20 cellular contexts compared by ENCODE assay signal in genomic region chr12:133201888-133202287, GRCh38. TPM values are rescaled to one million over a fixed set of nuclear protein-coding genes. Genes with fewer than 3 reads are reported as not detected.
DNase-seq lines count a peak whose midpoint lies in the region; ATAC-seq, FAIRE-seq and TF ChIP-seq lines count a peak whose summit lies in the region.
"Had no signal": no experiment of that assay in that cellular context is flagged by ENCODE, and none has a peak within 500 bp of the region (broad histone marks: within the 10 kb centered on the region; RNA-seq: fewer than 3 reads in every experiment).

No MANE protein-coding gene starts in this region.

- no peak for DNase-seq in CD4-positive, CD25-positive, alpha-beta regulatory T cell
- DNase-seq in Karpas-422: no peak
- no peak for DNase-seq in endothelial cell (ENCODE audit: low spot score)
- no peak for DNase-seq in progenitor cell of endocrine pancreas (ENCODE audit: low spot score, unreplicated experiment)
- no peak for DNase-seq in Ammon's horn (ENCODE audit: low spot score)
- no peak for DNase-seq in GM12892 (ENCODE audit: insufficient read length)
- no peak for DNase-seq in stimulated activated CD4-positive, alpha-beta T cell treated with anti-CD3 and anti-CD28 coated beads, Interleukin-1b, Interleukin-23, amount 100 ng/mL, for 48 hours
- no peak for DNase-seq in NCI-H1436 treated with DMSO at 0.1 percent for 48 hours (lab: John Stamatoyannopoulos, UW)
- DNase-seq: GF-D8, NCI-H1694 treated with DMSO at 0.1 percent for 48 hours, NCI-H2081 treated with DMSO at 0.1 percent for 48 hours, NCI-H446, NCI-H526, SHP77 had no signal

- TF ChIP-seq POLR2A in GM12892 (IDR thresholded peaks at IDR 0.05; ENCODE audit: low read depth, low read length): no peak

- TF ChIP-seq CTCF in endothelial cell (IDR thresholded peaks at IDR 0.05; ENCODE audit: unreplicated experiment) (no peak), progenitor cell of endocrine pancreas (IDR thresholded peaks at IDR 0.05; ENCODE audit: unreplicated experiment) (no peak)

- H3K79me2 ChIP-seq in Karpas-422 (ENCODE audit: low read length): no peaks in the 10 kb centered on the region

- H3K4me3 Mint-ChIP-seq in CD4-positive, CD25-positive, alpha-beta regulatory T cell: no peak overlapping the region
- peak overlapping the region; percentile 83 for H3K4me3 Mint-ChIP-seq in endothelial cell (ENCODE audit: unreplicated experiment)
- no peak overlapping the region for H3K4me3 Mint-ChIP-seq in progenitor cell of endocrine pancreas (ENCODE audit: low read depth)
- H3K4me3 Mint-ChIP-seq: CD14-positive monocyte had no signal

- H3K4me1 ChIP-seq in CD4-positive, CD25-positive, alpha-beta regulatory T cell (ENCODE audit: control insufficient read depth, insufficient read depth, low read length, poor library complexity, severe bottlenecking): no peaks in the 10 kb centered on the region
- H3K4me1 ChIP-seq in Karpas-422 (ENCODE audit: low read length): no peaks in the 10 kb centered on the region

- no peaks in the 10 kb centered on the region for H3K27me3 ChIP-seq in CD4-positive, CD25-positive, alpha-beta regulatory T cell (ENCODE audit: control insufficient read depth, insufficient read depth, low read length)
- no peaks in the 10 kb centered on the region for H3K27me3 ChIP-seq in Karpas-422 (ENCODE audit: low read length)

- H3K9me3 ChIP-seq in CD4-positive, CD25-positive, alpha-beta regulatory T cell (ENCODE audit: control insufficient read depth in 2 of 2, low read length in 2 of 2): peaks cover 70 to 72% of the 10 kb centered on the region in 2 experiments
- H3K9me3 ChIP-seq in Karpas-422 (ENCODE audit: low read length): peaks cover 62% of the 10 kb centered on the region

- ATAC-seq in CD4-positive, CD25-positive, alpha-beta regulatory T cell (ENCODE audit: low read depth in 2 of 2): no peak

- H3K36me3 ChIP-seq in CD4-positive, CD25-positive, alpha-beta regulatory T cell (ENCODE audit: control insufficient read depth, insufficient read depth, low read length): peaks cover 30% of the 10 kb centered on the region
- H3K36me3 ChIP-seq in Karpas-422 (ENCODE audit: insufficient read depth, low read length): peaks cover 41% of the 10 kb centered on the region

- FAIRE-seq in GM12892 (lab: Jason Lieb, UNC): no peak
- FAIRE-seq: D721Med had no signal

- H3K9me3 Mint-ChIP-seq in CD4-positive, CD25-positive, alpha-beta regulatory T cell: peaks cover 0 to 74% (median 31%) of the 10 kb centered on the region in 7 donors
- peaks cover 65% of the 10 kb centered on the region for H3K9me3 Mint-ChIP-seq in endothelial cell (ENCODE audit: unreplicated experiment)
- peaks cover 59% of the 10 kb centered on the region for H3K9me3 Mint-ChIP-seq in progenitor cell of endocrine pancreas (ENCODE audit: low read depth)

- peaks cover 40% of the 10 kb centered on the region for H3K36me3 Mint-ChIP-seq in CD4-positive, CD25-positive, alpha-beta regulatory T cell
- H3K36me3 Mint-ChIP-seq in endothelial cell (ENCODE audit: low read depth, unreplicated experiment) (peaks cover 67% of the 10 kb centered on the region), progenitor cell of endocrine pancreas (ENCODE audit: insufficient read depth) (peaks cover 76% of the 10 kb centered on the region)

- H3K4me3 ChIP-seq in CD4-positive, CD25-positive, alpha-beta regulatory T cell (ENCODE audit: low read depth, low read length): peak overlapping the region; percentile 28
- H3K4me3 ChIP-seq in Karpas-422 (ENCODE audit: low read length): peak overlapping the region; percentile 8; the same call in 1 of the 2 replicates

- H4K20me1 ChIP-seq in Karpas-422 (ENCODE audit: insufficient read depth, low read depth, low read length): no peaks in the 10 kb centered on the region

- H3K4me2 ChIP-seq in Karpas-422 (ENCODE audit: low read depth, low read length, poor library complexity, severe bottlenecking): no peak overlapping the region
- H3K4me2 ChIP-seq: KMS-11 had no signal

- H3K4me1 Mint-ChIP-seq in CD4-positive, CD25-positive, alpha-beta regulatory T cell: peaks cover 0 to 2% (median 0%) of the 10 kb centered on the region in 4 donors
- H3K4me1 Mint-ChIP-seq in endothelial cell (ENCODE audit: unreplicated experiment): no peaks in the 10 kb centered on the region
- no peaks in the 10 kb centered on the region for H3K4me1 Mint-ChIP-seq in progenitor cell of endocrine pancreas (ENCODE audit: low read depth)
- H3K4me1 Mint-ChIP-seq: CD14-positive monocyte had no signal

- no peak overlapping the region for H3K27ac ChIP-seq in CD4-positive, CD25-positive, alpha-beta regulatory T cell (ENCODE audit: insufficient read depth, low read length, poor library complexity, severe bottlenecking)
- H3K27ac ChIP-seq in Karpas-422 (ENCODE audit: low read length): no peak overlapping the region
- H3K27ac ChIP-seq: KMS-11 had no signal

- H3K27me3 Mint-ChIP-seq in CD4-positive, CD25-positive, alpha-beta regulatory T cell: no peaks in the 10 kb centered on the region
- H3K27me3 Mint-ChIP-seq in endothelial cell (ENCODE audit: unreplicated experiment) (peaks cover 16% of the 10 kb centered on the region), progenitor cell of endocrine pancreas (no peaks in the 10 kb centered on the region)

- H2AFZ ChIP-seq in Karpas-422 (ENCODE audit: low read length): no peak overlapping the region

- no peak overlapping the region for H3K27ac Mint-ChIP-seq in CD4-positive, CD25-positive, alpha-beta regulatory T cell
- H3K27ac Mint-ChIP-seq in endothelial cell (ENCODE audit: unreplicated experiment): no peak overlapping the region
- H3K27ac Mint-ChIP-seq in progenitor cell of endocrine pancreas: peak overlapping the region; percentile 95
- H3K27ac Mint-ChIP-seq: CD14-positive monocyte had no signal

- no peaks in the 10 kb centered on the region for H3K9me2 ChIP-seq in Karpas-422 (replicated peaks; ENCODE audit: insufficient read depth, low read length)

- H3K9ac ChIP-seq in Karpas-422 (ENCODE audit: low read length): no peak overlapping the region
- H3K9ac ChIP-seq: KMS-11 had no signal

RNA-seq across cellular contexts. Expression of gene ZNF268, which starts 20.6 kb away (rescaled TPM):
- total RNA-seq in CD4-positive, CD25-positive, alpha-beta regulatory T cell: 8.0 TPM
- 10 to 100 TPM in 3 of 4 donors, 1 to 10 TPM in 1; 9.2 to 21.1 (median 16.3) TPM for polyA plus RNA-seq in CD4-positive, CD25-positive, alpha-beta regulatory T cell
- 10.7 and 12.3 TPM in 2 replicates for total RNA-seq in Karpas-422 (2014; rRNA removed; shearing (Covaris generic); ENCODE audit: low replicate concordance)
- total RNA-seq in endothelial cell (ENCODE audit: unreplicated experiment): 35.8 TPM
- 33.1 and 34.5 TPM in 2 replicates for total RNA-seq in progenitor cell of endocrine pancreas
- 7.9 TPM for polyA plus RNA-seq in GM12892 (2012; ENCODE audit: missing spikeins)

RNA-seq across cellular contexts. Expression of gene ANHX, which starts 33.8 kb away (rescaled TPM):
- not detected for total RNA-seq in CD4-positive, CD25-positive, alpha-beta regulatory T cell
- not detected for polyA plus RNA-seq in CD4-positive, CD25-positive, alpha-beta regulatory T cell
- total RNA-seq in Karpas-422 (2014; rRNA removed; shearing (Covaris generic); ENCODE audit: low replicate concordance): not detected in 2 replicates
- total RNA-seq in endothelial cell (ENCODE audit: unreplicated experiment) (not detected), progenitor cell of endocrine pancreas (not detected in 2 replicates)
- not detected for polyA plus RNA-seq in GM12892 (2012; ENCODE audit: missing spikeins)
- total RNA-seq: H4, M059J, RPMI7951 had no signal
- polyA plus RNA-seq: CD14-positive monocyte had no signal
